ENCODE assay signal across 16 cellular contexts in the genomic region with DNA sequence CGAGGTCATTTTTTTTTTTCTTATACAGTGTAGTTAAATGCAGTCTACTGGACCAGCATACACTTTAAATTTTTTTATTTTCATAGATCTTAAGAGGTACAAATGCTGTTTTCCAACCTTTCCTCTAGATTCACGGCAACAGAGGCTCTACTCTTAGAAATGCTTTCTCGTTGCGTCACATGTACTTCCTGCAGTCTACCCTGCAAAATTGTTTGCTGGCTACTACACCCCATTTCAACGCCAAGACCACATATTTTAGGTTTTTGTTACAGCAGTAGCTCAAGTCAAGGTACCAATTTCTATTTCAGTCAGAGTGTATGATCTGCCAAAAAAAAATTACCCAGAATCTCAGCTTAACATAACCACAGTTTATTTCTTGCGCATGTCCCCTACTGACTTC.
DNase-seq lines count a peak whose midpoint lies in the region; ATAC-seq and TF ChIP-seq lines count a peak whose summit lies in the region.
"Had no signal": no experiment of that assay in that cellular context is flagged by ENCODE, and none has a peak within 500 bp of the region (broad histone marks: within the 10 kb centered on the region; RNA-seq: fewer than 3 reads in every experiment).

No MANE protein-coding gene starts in this region.

- H3K9me3 Mint-ChIP-seq in GM23338, result no peaks in the 10 kb centered on the region
- H3K9me3 Mint-ChIP-seq: CD8-positive, alpha-beta T cell had no signal

- no peaks in the 10 kb centered on the region for H3K36me3 ChIP-seq in GM23338 (ENCODE audit: insufficient read depth)
- no peaks in the 10 kb centered on the region for H3K36me3 ChIP-seq in mucosa of descending colon (ENCODE audit: low read depth)
- H3K36me3 ChIP-seq: BE2C had no signal

- H3K4me3 ChIP-seq in GM23338 (no peak overlapping the region), choroid plexus epithelial cell (ENCODE audit: low read depth, low read length) (no peak overlapping the region), mucosa of descending colon (no peak overlapping the region)
- H3K4me3 ChIP-seq: A549, K562 had no signal

- no peak overlapping the region for H3K27ac ChIP-seq in GM23338 (ENCODE audit: low read depth)
- H3K27ac ChIP-seq: A549, C4-2B had no signal

- no peak overlapping the region for H3K4me2 ChIP-seq in GM23338
- H3K4me2 ChIP-seq: A549 had no signal

- H3K4me1 Mint-ChIP-seq in GM23338, result peaks cover 17% of the 10 kb centered on the region

- TF ChIP-seq CTCF in GM23338 (conservative IDR thresholded peaks at IDR 0.05; ENCODE audit: low read depth in 2 of 2) (no peak), choroid plexus epithelial cell (conservative IDR thresholded peaks at IDR 0.05; ENCODE audit: low read depth, low read length) (no peak), mucosa of descending colon (IDR thresholded peaks at IDR 0.05) (no peak)

- H3K9me2 ChIP-seq in GM23338 (ENCODE audit: insufficient read depth), result 0 out of 2 replicates have a peak, but pooled peaks cover 6% of the 10 kb centered on the region

- no peaks in the 10 kb centered on the region for H3K79me2 ChIP-seq in GM23338 (replicated peaks; ENCODE audit: insufficient read depth)

- no peaks in the 10 kb centered on the region for H3K9me3 ChIP-seq in mucosa of descending colon
- H3K9me3 ChIP-seq: A549, BE2C had no signal

- ATAC-seq in GM23338 (no peak), GM19324 (IDR thresholded peaks at IDR 0.05; ENCODE audit: low FRiP score, unreplicated experiment) (no peak), GM18520 (IDR thresholded peaks at IDR 0.05; ENCODE audit: unreplicated experiment) (no peak), mucosa of descending colon (no peak)
- ATAC-seq: A549; CD8-positive, alpha-beta T cell; HCT116; K562 had no signal

- no peaks in the 10 kb centered on the region for H3K27me3 Mint-ChIP-seq in GM23338 (ENCODE audit: insufficient read depth, low read depth, poor library complexity)

- no peak overlapping the region for H3K4me3 Mint-ChIP-seq in GM23338
- H3K4me3 Mint-ChIP-seq: CD8-positive, alpha-beta T cell had no signal

- no peak overlapping the region; the same call in 1 of the 2 replicates for H2AFZ ChIP-seq in GM23338

- peak overlapping the region; percentile 38 for H3K27ac Mint-ChIP-seq in GM23338
- H3K27ac Mint-ChIP-seq: CD8-positive, alpha-beta T cell had no signal

- no peaks in the 10 kb centered on the region for H4K20me1 ChIP-seq in GM23338 (replicated peaks; ENCODE audit: insufficient read depth)

- intact Hi-C loops in mucosa of descending colon (cut with DNase I, micrococcal nuclease), result no loop called here

- DNase-seq in GF-D8 (lab: John Stamatoyannopoulos, UW), result peak; percentile 39
- no peak for DNase-seq in GM23338 (ENCODE audit: low spot score)
- peak; percentile 31 for DNase-seq in MV-4-11 (lab: John Stamatoyannopoulos, UW)
- peak; percentile 8 for DNase-seq in choroid plexus epithelial cell (ENCODE audit: low read depth)
- DNase-seq in mucosa of descending colon, result no peak
- DNase-seq: BE2C; CD8-positive, alpha-beta T cell; COR-L47; DND-41; GDM1 had no signal

- peaks cover 14% of the 10 kb centered on the region; the same call in 1 of the 2 replicates for H3K4me1 ChIP-seq in GM23338 (ENCODE audit: insufficient read depth)
- H3K4me1 ChIP-seq in mucosa of descending colon (ENCODE audit: low read depth), result no peaks in the 10 kb centered on the region
- H3K4me1 ChIP-seq: A549, BE2C had no signal

- H3K27me3 ChIP-seq in GM23338 (ENCODE audit: insufficient read depth), result no peaks in the 10 kb centered on the region

- H3K36me3 Mint-ChIP-seq in GM23338 (ENCODE audit: low read depth), result no peaks in the 10 kb centered on the region
- H3K36me3 Mint-ChIP-seq: CD8-positive, alpha-beta T cell had no signal

- H3F3A ChIP-seq in GM23338 (replicated peaks; ENCODE audit: low read depth), result no peaks in the 10 kb centered on the region

TF ChIP-seq in GM23338, 12 proteins besides CTCF, POLR2A, EP300 and RAD21 (continues in another document):
- TF ChIP-seq ZNF114 (CRISPR knock-in tag; IDR thresholded peaks at IDR 0.05) (no peak), EZH2 (IDR thresholded peaks at IDR 0.05; ENCODE audit: low read depth, unreplicated experiment) (no peak), EZH2phosphoT487 (IDR thresholded peaks at IDR 0.05; ENCODE audit: unreplicated experiment) (no peak), CREB1 (CRISPR knock-in tag; IDR thresholded peaks at IDR 0.05; ENCODE audit: low read depth) (no peak), POLR2AphosphoS5 (IDR thresholded peaks at IDR 0.05; ENCODE audit: low read depth) (no peak)
- TF ChIP-seq, protein P1, sequence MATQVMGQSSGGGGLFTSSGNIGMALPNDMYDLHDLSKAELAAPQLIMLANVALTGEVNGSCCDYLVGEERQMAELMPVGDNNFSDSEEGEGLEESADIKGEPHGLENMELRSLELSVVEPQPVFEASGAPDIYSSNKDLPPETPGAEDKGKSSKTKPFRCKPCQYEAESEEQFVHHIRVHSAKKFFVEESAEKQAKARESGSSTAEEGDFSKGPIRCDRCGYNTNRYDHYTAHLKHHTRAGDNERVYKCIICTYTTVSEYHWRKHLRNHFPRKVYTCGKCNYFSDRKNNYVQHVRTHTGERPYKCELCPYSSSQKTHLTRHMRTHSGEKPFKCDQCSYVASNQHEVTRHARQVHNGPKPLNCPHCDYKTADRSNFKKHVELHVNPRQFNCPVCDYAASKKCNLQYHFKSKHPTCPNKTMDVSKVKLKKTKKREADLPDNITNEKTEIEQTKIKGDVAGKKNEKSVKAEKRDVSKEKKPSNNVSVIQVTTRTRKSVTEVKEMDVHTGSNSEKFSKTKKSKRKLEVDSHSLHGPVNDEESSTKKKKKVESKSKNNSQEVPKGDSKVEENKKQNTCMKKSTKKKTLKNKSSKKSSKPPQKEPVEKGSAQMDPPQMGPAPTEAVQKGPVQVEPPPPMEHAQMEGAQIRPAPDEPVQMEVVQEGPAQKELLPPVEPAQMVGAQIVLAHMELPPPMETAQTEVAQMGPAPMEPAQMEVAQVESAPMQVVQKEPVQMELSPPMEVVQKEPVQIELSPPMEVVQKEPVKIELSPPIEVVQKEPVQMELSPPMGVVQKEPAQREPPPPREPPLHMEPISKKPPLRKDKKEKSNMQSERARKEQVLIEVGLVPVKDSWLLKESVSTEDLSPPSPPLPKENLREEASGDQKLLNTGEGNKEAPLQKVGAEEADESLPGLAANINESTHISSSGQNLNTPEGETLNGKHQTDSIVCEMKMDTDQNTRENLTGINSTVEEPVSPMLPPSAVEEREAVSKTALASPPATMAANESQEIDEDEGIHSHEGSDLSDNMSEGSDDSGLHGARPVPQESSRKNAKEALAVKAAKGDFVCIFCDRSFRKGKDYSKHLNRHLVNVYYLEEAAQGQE (IDR thresholded peaks at IDR 0.05; ENCODE audit: unreplicated experiment), result no peak
- TF ChIP-seq, protein P2, sequence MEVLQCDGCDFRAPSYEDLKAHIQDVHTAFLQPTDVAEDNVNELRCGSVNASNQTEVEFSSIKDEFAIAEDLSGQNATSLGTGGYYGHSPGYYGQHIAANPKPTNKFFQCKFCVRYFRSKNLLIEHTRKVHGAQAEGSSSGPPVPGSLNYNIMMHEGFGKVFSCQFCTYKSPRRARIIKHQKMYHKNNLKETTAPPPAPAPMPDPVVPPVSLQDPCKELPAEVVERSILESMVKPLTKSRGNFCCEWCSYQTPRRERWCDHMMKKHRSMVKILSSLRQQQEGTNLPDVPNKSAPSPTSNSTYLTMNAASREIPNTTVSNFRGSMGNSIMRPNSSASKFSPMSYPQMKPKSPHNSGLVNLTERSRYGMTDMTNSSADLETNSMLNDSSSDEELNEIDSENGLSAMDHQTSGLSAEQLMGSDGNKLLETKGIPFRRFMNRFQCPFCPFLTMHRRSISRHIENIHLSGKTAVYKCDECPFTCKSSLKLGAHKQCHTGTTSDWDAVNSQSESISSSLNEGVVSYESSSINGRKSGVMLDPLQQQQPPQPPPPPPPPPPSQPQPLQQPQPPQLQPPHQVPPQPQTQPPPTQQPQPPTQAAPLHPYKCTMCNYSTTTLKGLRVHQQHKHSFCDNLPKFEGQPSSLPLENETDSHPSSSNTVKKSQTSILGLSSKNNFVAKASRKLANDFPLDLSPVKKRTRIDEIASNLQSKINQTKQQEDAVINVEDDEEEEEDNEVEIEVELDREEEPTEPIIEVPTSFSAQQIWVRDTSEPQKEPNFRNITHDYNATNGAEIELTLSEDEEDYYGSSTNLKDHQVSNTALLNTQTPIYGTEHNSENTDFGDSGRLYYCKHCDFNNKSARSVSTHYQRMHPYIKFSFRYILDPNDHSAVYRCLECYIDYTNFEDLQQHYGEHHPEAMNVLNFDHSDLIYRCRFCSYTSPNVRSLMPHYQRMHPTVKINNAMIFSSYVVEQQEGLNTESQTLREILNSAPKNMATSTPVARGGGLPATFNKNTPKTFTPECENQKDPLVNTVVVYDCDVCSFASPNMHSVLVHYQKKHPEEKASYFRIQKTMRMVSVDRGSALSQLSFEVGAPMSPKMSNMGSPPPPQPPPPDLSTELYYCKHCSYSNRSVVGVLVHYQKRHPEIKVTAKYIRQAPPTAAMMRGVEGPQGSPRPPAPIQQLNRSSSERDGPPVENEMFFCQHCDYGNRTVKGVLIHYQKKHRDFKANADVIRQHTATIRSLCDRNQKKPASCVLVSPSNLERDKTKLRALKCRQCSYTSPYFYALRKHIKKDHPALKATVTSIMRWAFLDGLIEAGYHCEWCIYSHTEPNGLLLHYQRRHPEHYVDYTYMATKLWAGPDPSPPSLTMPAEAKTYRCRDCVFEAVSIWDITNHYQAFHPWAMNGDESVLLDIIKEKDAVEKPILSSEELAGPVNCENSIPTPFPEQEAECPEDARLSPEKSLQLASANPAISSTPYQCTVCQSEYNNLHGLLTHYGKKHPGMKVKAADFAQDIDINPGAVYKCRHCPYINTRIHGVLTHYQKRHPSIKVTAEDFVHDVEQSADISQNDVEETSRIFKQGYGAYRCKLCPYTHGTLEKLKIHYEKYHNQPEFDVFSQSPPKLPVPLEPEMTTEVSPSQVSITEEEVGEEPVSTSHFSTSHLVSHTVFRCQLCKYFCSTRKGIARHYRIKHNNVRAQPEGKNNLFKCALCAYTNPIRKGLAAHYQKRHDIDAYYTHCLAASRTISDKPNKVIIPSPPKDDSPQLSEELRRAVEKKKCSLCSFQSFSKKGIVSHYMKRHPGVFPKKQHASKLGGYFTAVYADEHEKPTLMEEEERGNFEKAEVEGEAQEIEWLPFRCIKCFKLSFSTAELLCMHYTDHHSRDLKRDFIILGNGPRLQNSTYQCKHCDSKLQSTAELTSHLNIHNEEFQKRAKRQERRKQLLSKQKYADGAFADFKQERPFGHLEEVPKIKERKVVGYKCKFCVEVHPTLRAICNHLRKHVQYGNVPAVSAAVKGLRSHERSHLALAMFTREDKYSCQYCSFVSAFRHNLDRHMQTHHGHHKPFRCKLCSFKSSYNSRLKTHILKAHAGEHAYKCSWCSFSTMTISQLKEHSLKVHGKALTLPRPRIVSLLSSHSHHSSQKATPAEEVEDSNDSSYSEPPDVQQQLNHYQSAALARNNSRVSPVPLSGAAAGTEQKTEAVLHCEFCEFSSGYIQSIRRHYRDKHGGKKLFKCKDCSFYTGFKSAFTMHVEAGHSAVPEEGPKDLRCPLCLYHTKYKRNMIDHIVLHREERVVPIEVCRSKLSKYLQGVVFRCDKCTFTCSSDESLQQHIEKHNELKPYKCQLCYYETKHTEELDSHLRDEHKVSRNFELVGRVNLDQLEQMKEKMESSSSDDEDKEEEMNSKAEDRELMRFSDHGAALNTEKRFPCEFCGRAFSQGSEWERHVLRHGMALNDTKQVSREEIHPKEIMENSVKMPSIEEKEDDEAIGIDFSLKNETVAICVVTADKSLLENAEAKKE (CRISPR knock-in tag; IDR thresholded peaks at IDR 0.05), result no peak

Comparison
In these comparisons a context has a peak if more than half of its experiments do, and no peak if none do; other contexts are left out.
1. DNase-seq: peak in GF-D8 (single experiment), MV-4-11 (single experiment) and choroid plexus epithelial cell (single experiment); none in GM23338 (single experiment) and mucosa of descending colon (0 of 3).